In genomic region chr17:1648582-1649115, GRCh38 we compare ENCODE assay signal across 8 cellular contexts. TPM values are rescaled to one million over a fixed set of nuclear protein-coding genes. Genes with fewer than 3 reads are reported as not detected.
DNase-seq lines count a peak whose midpoint lies in the region; ATAC-seq and TF ChIP-seq lines count a peak whose summit lies in the region.

No MANE protein-coding gene starts in this region.

- H3K4me1 ChIP-seq in right cardiac atrium (ENCODE audit: control insufficient read depth, insufficient read depth, low read length), result peaks cover 5% of the 10 kb centered on the region
- peaks cover 50% of the 10 kb centered on the region for H3K4me1 ChIP-seq in vagina

- DNase-seq in G401 (ENCODE audit: low spot score) (peak; percentile 92), LNCaP clone FGC (ENCODE audit: low read depth) (peak; percentile 83), T-cell (peak in 33 of 34 experiments; percentile 84 to 97 (median 92)), amygdala (lab: John Stamatoyannopoulos, UW) (peak in 55 of 56 donors; percentile 54 to 97 (median 89)), right cardiac atrium (peak; percentile 96 to 99 (median 99)), renal cortical epithelial cell (ENCODE audit: low read depth) (peak; percentile 84), vagina (ENCODE audit: extremely low spot score in 2 of 2) (peak in 1 of 2 donors; percentile 96)

- no peaks in the 10 kb centered on the region for H3K9me3 Mint-ChIP-seq in T-cell

- H3K27me3 Mint-ChIP-seq in T-cell, result no peaks in the 10 kb centered on the region

- H3K36me3 Mint-ChIP-seq in T-cell, result peaks cover 12% of the 10 kb centered on the region

- CTCF ChIA-PET in T-cell (lab: Charles Lee), result interaction anchor here in 1 of 2 donors (0.6 to 2.1 kb wide), 5 partner anchors 18 to 283 kb away, joined by 3 to 16 read pairs (median 4); no protein-coding TSS in a partner anchor

- TF ChIP-seq CTCF in LNCaP clone FGC (IDR thresholded peaks at IDR 0.05; ENCODE audit: control insufficient read depth, extremely low read depth, insufficient read depth) (peak; percentile 100), vagina (IDR thresholded peaks at IDR 0.05) (peak in 2 of 3 experiments; percentile 79 to 80)

- ATAC-seq in GM21825 (IDR thresholded peaks at IDR 0.05; ENCODE audit: unreplicated experiment) (peak; percentile 47), T-cell (replicated peaks in 1 of 4) (peak; percentile 79 to 84 (median 80)), right cardiac atrium (peak; percentile 51 to 73)

- H3K9me3 ChIP-seq in right cardiac atrium (ENCODE audit: control insufficient read depth, low read length) (no peaks in the 10 kb centered on the region), vagina (no peaks in the 10 kb centered on the region)

- in situ Hi-C loops in G401 (cut with HindIII; ENCODE audit: low sequenced_read_pairs), result no loop called here

- H3K27ac ChIP-seq in right cardiac atrium (ENCODE audit: low read length) (peak overlapping the region; percentile 76), vagina (peak overlapping the region; percentile 95)

- peaks cover 21 to 37% (median 26%) of the 10 kb centered on the region in 3 donors for H3K4me1 Mint-ChIP-seq in T-cell

- H3K27ac Mint-ChIP-seq in T-cell, result peak overlapping the region in 1 of 2 donors; percentile 46

- WGBS in right cardiac atrium, result under 1% methylated on average over 48 of the region's 48 CpGs

- H3K4me3 Mint-ChIP-seq in T-cell, result peak overlapping the region; percentile 58 to 68 (median 65)

- peaks cover 0 to 36% of the 10 kb centered on the region in 2 donors for H3K36me3 ChIP-seq in vagina

- intact Hi-C loops in right cardiac atrium (cut with DNase I) (loop anchor here in 2 of 4 donors (5.0 kb wide), 1 partner anchor 71 kb away; no protein-coding TSS in a partner anchor), vagina (cut with DNase I) (loop anchor here (2.0 to 10.0 kb wide), 2 partner anchors 74 to 374 kb away; partner anchors contain the start of genes BHLHA9 and TRARG1)

- H3K4me3 ChIP-seq in LNCaP clone FGC (ENCODE audit: low read depth, low read length), result peak overlapping the region; percentile 45
- H3K4me3 ChIP-seq in right cardiac atrium (ENCODE audit: low read length), result peak overlapping the region; percentile 43
- H3K4me3 ChIP-seq in vagina, result peak overlapping the region; percentile 66 to 72

- H3K27me3 ChIP-seq in right cardiac atrium (ENCODE audit: control insufficient read depth, insufficient read depth) (no peaks in the 10 kb centered on the region), vagina (no peaks in the 10 kb centered on the region)

- POLR2A ChIA-PET in T-cell (lab: Charles Lee), result interaction anchor here (0.7 kb wide), 2 partner anchors 19 to 67 kb away, joined by 3 read pairs; no protein-coding TSS in a partner anchor

- TF ChIP-seq POLR2A in vagina (IDR thresholded peaks at IDR 0.05), result no peak

RNA-seq across cellular contexts. Expression of gene RILP, which starts 1.0 kb away (rescaled TPM):
- 9.5 and 36.1 TPM in 2 replicates for total RNA-seq in G401 (2014; rRNA removed; shearing (Covaris generic))
- 1 to 10 TPM; 1.2 to 2.9 (median 2.0) TPM for total RNA-seq in T-cell
- 10 to 100 TPM; 31.0 to 54.4 (median 48.1) TPM for total RNA-seq in right cardiac atrium
- 75.1 TPM for polyA plus RNA-seq in right cardiac atrium
- 4.9 and 19.8 TPM in 2 replicates for total RNA-seq in renal cortical epithelial cell
- total RNA-seq in vagina, result 7.1 TPM

RNA-seq across cellular contexts. Expression of gene SCARF1, which starts 3.1 kb away (rescaled TPM):
- total RNA-seq in G401 (2014; rRNA removed; shearing (Covaris generic)), result 0.71 and 3.4 TPM in 2 replicates
- total RNA-seq in T-cell, result 1 to 10 TPM in 4 of 5 donors, under 1 TPM in 1; 0.83 to 2.0 (median 1.5) TPM
- total RNA-seq in right cardiac atrium, result 10 to 100 TPM in 3 of 4 donors, 1 to 10 TPM in 1; 9.9 to 15.6 (median 13.9) TPM
- polyA plus RNA-seq in right cardiac atrium, result 7.7 TPM
- 0.55 and 1.6 TPM in 2 replicates for total RNA-seq in renal cortical epithelial cell
- 26.3 TPM for total RNA-seq in vagina

RNA-seq across cellular contexts. Expression of gene SLC43A2, which starts 20.0 kb away (rescaled TPM):
- total RNA-seq in G401 (2014; rRNA removed; shearing (Covaris generic)), result 22.1 and 39.7 TPM in 2 replicates
- total RNA-seq in T-cell (10 to 100 TPM in 1 of 5 donors, 1 to 10 TPM in 4; 3.8 to 14.7 (median 7.8) TPM), right cardiac atrium (1 to 10 TPM; 4.2 to 6.7 (median 5.6) TPM), renal cortical epithelial cell (8.9 and 33.1 TPM in 2 replicates), vagina (5.2 TPM)
- 3.4 TPM for polyA plus RNA-seq in right cardiac atrium

RNA-seq across cellular contexts. Expression of gene PRPF8, which starts 36.0 kb away (rescaled TPM):
- 157 and 202 TPM in 2 replicates for total RNA-seq in G401 (2014; rRNA removed; shearing (Covaris generic))
- total RNA-seq in T-cell, result 100 to 1,000 TPM; 387 to 543 (median 409) TPM
- 100 to 1,000 TPM; 134 to 187 (median 152) TPM for total RNA-seq in right cardiac atrium
- polyA plus RNA-seq in right cardiac atrium, result 72.1 TPM
- total RNA-seq in renal cortical epithelial cell, result 55.7 and 166 TPM in 2 replicates
- 247 TPM for total RNA-seq in vagina
